Comparison of ENCODE assay signal across 17 cellular contexts in genomic region chr2:190256087-190256486, GRCh38.
"Had no signal": no experiment of that assay in that cellular context is flagged by ENCODE, and none has a peak within 500 bp of the region (broad histone marks: within the 10 kb centered on the region; RNA-seq: fewer than 3 reads in every experiment).

No MANE protein-coding gene starts in this region.

- DNase-seq: KBM-7, MV-4-11, NCI-H1048, NCI-H1105, NCI-H1417, NCI-H1436 treated with DMSO at 0.1 percent for 48 hours, NCI-H1694, NCI-H187 treated with DMSO at 0.1 percent for 48 hours, NCI-H2029 treated with DMSO at 0.1 percent for 48 hours, NCI-H2171 treated with DMSO at 0.1 percent for 48 hours, NCI-H345, NCI-H446 treated with DMSO at 0.1 percent for 48 hours, NCI-H510A treated with DMSO at 0.1 percent for 48 hours, NCI-H526, Right ventricle myocardium superior, RPMI8226, SIG-M5 had no signal
